1 cellular context compared by ENCODE assay signal in the genomic region with DNA sequence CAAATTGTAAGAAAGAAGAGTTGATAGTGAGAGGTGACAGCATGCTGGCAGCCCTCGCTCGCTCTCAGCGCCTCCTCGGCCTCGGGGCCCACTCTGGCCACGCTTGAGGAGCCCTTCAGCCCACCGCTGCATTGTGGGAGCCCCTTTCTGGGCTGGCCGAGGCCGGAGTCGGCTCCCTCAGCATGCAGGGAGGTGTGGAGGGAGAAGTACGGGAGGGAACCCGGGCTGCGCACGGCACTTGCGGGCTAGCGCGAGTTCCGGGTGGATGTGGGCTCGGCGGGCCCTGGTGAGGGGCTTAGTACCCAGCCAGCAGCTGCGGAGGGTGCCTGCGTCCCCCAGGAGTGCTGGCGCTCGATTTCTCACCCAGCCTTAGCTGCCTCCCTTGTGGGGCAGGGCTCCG.
TF ChIP-seq lines count a peak whose summit lies in the region.

No MANE protein-coding gene starts in this region.

TF ChIP-seq in HepG2, 621 proteins besides CTCF, POLR2A, EP300 and RAD21 (continued from another document):
- TF ChIP-seq, protein P1, sequence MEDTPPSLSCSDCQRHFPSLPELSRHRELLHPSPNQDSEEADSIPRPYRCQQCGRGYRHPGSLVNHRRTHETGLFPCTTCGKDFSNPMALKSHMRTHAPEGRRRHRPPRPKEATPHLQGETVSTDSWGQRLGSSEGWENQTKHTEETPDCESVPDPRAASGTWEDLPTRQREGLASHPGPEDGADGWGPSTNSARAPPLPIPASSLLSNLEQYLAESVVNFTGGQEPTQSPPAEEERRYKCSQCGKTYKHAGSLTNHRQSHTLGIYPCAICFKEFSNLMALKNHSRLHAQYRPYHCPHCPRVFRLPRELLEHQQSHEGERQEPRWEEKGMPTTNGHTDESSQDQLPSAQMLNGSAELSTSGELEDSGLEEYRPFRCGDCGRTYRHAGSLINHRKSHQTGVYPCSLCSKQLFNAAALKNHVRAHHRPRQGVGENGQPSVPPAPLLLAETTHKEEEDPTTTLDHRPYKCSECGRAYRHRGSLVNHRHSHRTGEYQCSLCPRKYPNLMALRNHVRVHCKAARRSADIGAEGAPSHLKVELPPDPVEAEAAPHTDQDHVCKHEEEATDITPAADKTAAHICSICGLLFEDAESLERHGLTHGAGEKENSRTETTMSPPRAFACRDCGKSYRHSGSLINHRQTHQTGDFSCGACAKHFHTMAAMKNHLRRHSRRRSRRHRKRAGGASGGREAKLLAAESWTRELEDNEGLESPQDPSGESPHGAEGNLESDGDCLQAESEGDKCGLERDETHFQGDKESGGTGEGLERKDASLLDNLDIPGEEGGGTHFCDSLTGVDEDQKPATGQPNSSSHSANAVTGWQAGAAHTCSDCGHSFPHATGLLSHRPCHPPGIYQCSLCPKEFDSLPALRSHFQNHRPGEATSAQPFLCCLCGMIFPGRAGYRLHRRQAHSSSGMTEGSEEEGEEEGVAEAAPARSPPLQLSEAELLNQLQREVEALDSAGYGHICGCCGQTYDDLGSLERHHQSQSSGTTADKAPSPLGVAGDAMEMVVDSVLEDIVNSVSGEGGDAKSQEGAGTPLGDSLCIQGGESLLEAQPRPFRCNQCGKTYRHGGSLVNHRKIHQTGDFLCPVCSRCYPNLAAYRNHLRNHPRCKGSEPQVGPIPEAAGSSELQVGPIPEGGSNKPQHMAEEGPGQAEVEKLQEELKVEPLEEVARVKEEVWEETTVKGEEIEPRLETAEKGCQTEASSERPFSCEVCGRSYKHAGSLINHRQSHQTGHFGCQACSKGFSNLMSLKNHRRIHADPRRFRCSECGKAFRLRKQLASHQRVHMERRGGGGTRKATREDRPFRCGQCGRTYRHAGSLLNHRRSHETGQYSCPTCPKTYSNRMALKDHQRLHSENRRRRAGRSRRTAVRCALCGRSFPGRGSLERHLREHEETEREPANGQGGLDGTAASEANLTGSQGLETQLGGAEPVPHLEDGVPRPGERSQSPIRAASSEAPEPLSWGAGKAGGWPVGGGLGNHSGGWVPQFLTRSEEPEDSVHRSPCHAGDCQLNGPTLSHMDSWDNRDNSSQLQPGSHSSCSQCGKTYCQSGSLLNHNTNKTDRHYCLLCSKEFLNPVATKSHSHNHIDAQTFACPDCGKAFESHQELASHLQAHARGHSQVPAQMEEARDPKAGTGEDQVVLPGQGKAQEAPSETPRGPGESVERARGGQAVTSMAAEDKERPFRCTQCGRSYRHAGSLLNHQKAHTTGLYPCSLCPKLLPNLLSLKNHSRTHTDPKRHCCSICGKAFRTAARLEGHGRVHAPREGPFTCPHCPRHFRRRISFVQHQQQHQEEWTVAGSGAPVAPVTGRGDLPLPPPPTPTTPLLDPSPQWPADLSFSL (CRISPR knock-in tag; IDR thresholded peaks at IDR 0.05): no peak
- no peak for TF ChIP-seq TCF12 (IDR thresholded peaks at IDR 0.05)
- TF ChIP-seq TCF12 (CRISPR knock-in tag; IDR thresholded peaks at IDR 0.05): no peak
- TF ChIP-seq ZNF501 (CRISPR knock-in tag; IDR thresholded peaks at IDR 0.05): no peak
- no peak for TF ChIP-seq ZNF510 (CRISPR knock-in tag; IDR thresholded peaks at IDR 0.05; ENCODE audit: low read depth)
